23 cellular contexts compared by ENCODE assay signal in the genomic region with DNA sequence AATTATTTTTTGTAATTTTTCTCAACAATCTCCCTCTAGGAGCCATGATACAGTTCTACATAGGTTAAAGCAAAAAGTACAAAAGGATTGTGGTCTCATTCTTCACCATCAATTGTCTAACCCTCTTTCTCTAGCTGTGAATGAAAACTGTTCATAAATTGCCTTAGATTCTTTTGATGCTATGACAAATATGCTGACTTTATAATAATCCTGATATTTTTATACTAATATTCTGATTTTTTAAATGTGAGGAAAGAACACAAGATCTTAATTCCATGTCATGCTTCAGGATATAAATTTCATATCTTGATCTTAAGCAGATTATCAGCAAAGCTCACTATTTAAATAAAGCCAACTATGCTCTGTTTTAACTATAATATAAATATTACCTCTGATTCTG.
A peak's percentile ranks its signal among the peaks of the same experiment; 100 is the strongest.
DNase-seq lines count a peak whose midpoint lies in the region; ATAC-seq, FAIRE-seq and TF ChIP-seq lines count a peak whose summit lies in the region.
"Had no signal": no experiment of that assay in that cellular context is flagged by ENCODE, and none has a peak within 500 bp of the region (broad histone marks: within the 10 kb centered on the region; RNA-seq: fewer than 3 reads in every experiment).

No MANE protein-coding gene starts in this region.

- POLR2A ChIA-PET in A549 (lab: Yijun Ruan, JAX) = no interaction called here

- no peaks in the 10 kb centered on the region for H3K27me3 ChIP-seq in RWPE2 (ENCODE audit: insufficient read depth, poor library complexity, severe bottlenecking)
- no peaks in the 10 kb centered on the region for H3K27me3 ChIP-seq in right cardiac atrium (ENCODE audit: control insufficient read depth, insufficient read depth)
- H3K27me3 ChIP-seq: BE2C, BLaER1 had no signal

- H3K36me3 ChIP-seq in RWPE2 (ENCODE audit: low read depth) = peaks cover 28% of the 10 kb centered on the region
- H3K36me3 ChIP-seq: BLaER1 had no signal

- CTCF ChIA-PET in A549 (lab: Yijun Ruan, JAX) = no interaction called here

- ATAC-seq in A549 (no peak), RWPE2 (ENCODE audit: low read depth) (no peak), GM21825 (IDR thresholded peaks at IDR 0.05; ENCODE audit: unreplicated experiment) (no peak), right cardiac atrium (no peak), HG02884 (IDR thresholded peaks at IDR 0.05; ENCODE audit: unreplicated experiment) (no peak)
- ATAC-seq: GM12878 had no signal

- no peak for TF ChIP-seq RAD21 in A549 (conservative IDR thresholded peaks at IDR 0.05 in 1 of 2, IDR thresholded peaks at IDR 0.05 in 1 of 2)

- H3K4me3 ChIP-seq in A549 (no peak overlapping the region), RWPE2 (ENCODE audit: severe bottlenecking) (no peak overlapping the region), right cardiac atrium (ENCODE audit: low read length) (no peak overlapping the region)
- H3K4me3 ChIP-seq: BLaER1, GM12878 had no signal

- TF ChIP-seq EP300 in A549 (IDR thresholded peaks at IDR 0.05) = no peak

- DNase-seq in A549 (ENCODE audit: low read depth in 1 of 2, low spot score in 1 of 2) = no peak
- no peak for DNase-seq in RWPE2 (ENCODE audit: low spot score)
- no peak for DNase-seq in right cardiac atrium
- no peak for DNase-seq in activated T-cell treated with anti-CD3 and anti-CD28 coated beads for 4 hours
- DNase-seq: ACHN; BE2C; C1 segment of cervical spinal cord; CD4-positive, alpha-beta memory T cell; CD4-positive, CD25-positive, alpha-beta regulatory T cell; CD8-positive, alpha-beta memory T cell; COR-L47; DMS 273 treated with DMSO at 0.1 percent for 48 hours; DMS153; DMS79; DND-41; GDM1 had no signal

- TF ChIP-seq CTCF in 22Rv1 (IDR thresholded peaks at IDR 0.05) (no peak), A549 (IDR thresholded peaks at IDR 0.05) (no peak), RWPE2 (IDR thresholded peaks at IDR 0.05; ENCODE audit: poor library complexity, severe bottlenecking) (no peak)

- TF ChIP-seq POLR2A in A549 (IDR thresholded peaks at IDR 0.05; ENCODE audit: low read length) = no peak

- H3K27ac ChIP-seq in 22Rv1 (0 out of 2 replicates have a peak overlapping the region, but pooled peaks have one; percentile 7), A549 (no peak overlapping the region), RWPE2 (ENCODE audit: poor library complexity, severe bottlenecking) (peak overlapping the region; percentile 7), right cardiac atrium (ENCODE audit: low read length) (no peak overlapping the region)
- H3K27ac ChIP-seq: BLaER1 had no signal

- H3K4me2 ChIP-seq in A549 = peak overlapping the region; percentile 54; the same call in 1 of the 3 replicates
- H3K4me2 ChIP-seq: BLaER1 had no signal

- intact Hi-C loops in right cardiac atrium (cut with DNase I) = no loop called here

- FAIRE-seq in A549 (lab: Jason Lieb, UNC) (no peak), islet of Langerhans (lab: Jason Lieb, UNC) (peak; percentile 5)
- FAIRE-seq: GM12892 had no signal

- H3K4me1 ChIP-seq in A549 (peaks cover 18% of the 10 kb centered on the region), RWPE2 (ENCODE audit: insufficient read depth, poor library complexity, severe bottlenecking) (peaks cover 19% of the 10 kb centered on the region), right cardiac atrium (ENCODE audit: control insufficient read depth, insufficient read depth, low read length) (no peaks in the 10 kb centered on the region)
- H3K4me1 ChIP-seq: BLaER1 had no signal

- H3K9me3 ChIP-seq in A549 = no peaks in the 10 kb centered on the region
- H3K9me3 ChIP-seq in RWPE2 (ENCODE audit: severe bottlenecking) = no peaks in the 10 kb centered on the region
- no peaks in the 10 kb centered on the region for H3K9me3 ChIP-seq in right cardiac atrium (ENCODE audit: control insufficient read depth, low read length)
- H3K9me3 ChIP-seq: BE2C, BLaER1 had no signal

TF ChIP-seq in A549, 52 proteins besides CTCF, POLR2A, EP300 and RAD21:
- TF ChIP-seq MAFK (IDR thresholded peaks at IDR 0.05; ENCODE audit: partially characterized antibody) (peak; percentile 53), HOXA7 (CRISPR knock-in tag; IDR thresholded peaks at IDR 0.05) (no peak)

Comparison
In these comparisons a context has a peak if more than half of its experiments do, and no peak if none do; other contexts are left out.
1. H3K27ac ChIP-seq: peak in 22Rv1 (single experiment) and RWPE2 (single experiment); none in A549 (0 of 2) and right cardiac atrium (single experiment).